15 cellular contexts compared by ENCODE assay signal in genomic region chr3:9403463-9403862, GRCh38. TPM values are rescaled to one million over a fixed set of nuclear protein-coding genes. Genes with fewer than 3 reads are reported as not detected.
DNase-seq lines count a peak whose midpoint lies in the region; ATAC-seq and TF ChIP-seq lines count a peak whose summit lies in the region.
"Had no signal": no experiment of that assay in that cellular context is flagged by ENCODE, and none has a peak within 500 bp of the region (broad histone marks: within the 10 kb centered on the region; RNA-seq: fewer than 3 reads in every experiment).

No MANE protein-coding gene starts in this region.

- no peak for TF ChIP-seq CTCF in H9 (conservative IDR thresholded peaks at IDR 0.05)
- TF ChIP-seq CTCF in OCI-LY7 (conservative IDR thresholded peaks at IDR 0.05; ENCODE audit: low read length) = no peak

- H3K36me3 ChIP-seq in OCI-LY7 (ENCODE audit: insufficient read depth, low read length) = peaks cover 44% of the 10 kb centered on the region
- no peaks in the 10 kb centered on the region for H3K36me3 ChIP-seq in rectal smooth muscle tissue (ENCODE audit: control insufficient read depth, insufficient read depth, low read length)
- H3K36me3 ChIP-seq: stomach had no signal

- H2AFZ ChIP-seq in H9 (ENCODE audit: low read length) (no peak overlapping the region), OCI-LY7 (ENCODE audit: low read length) (no peak overlapping the region)

- H2BK15ac ChIP-seq in H9 (ENCODE audit: low read depth, low read length) = no peak overlapping the region

- H3K27ac ChIP-seq in H9 (ENCODE audit: insufficient read length, low read depth, low read length) (no peak overlapping the region), OCI-LY7 (ENCODE audit: low read depth, low read length, poor library complexity, severe bottlenecking) (no peak overlapping the region), epithelial cell of prostate (peak overlapping the region; percentile 96), rectal smooth muscle tissue (ENCODE audit: low read depth, low read length) (peak overlapping the region; percentile 48)

- no peak overlapping the region for H2BK20ac ChIP-seq in H9 (ENCODE audit: low read depth, low read length, poor library complexity, severe bottlenecking)

- no peak overlapping the region for H2BK12ac ChIP-seq in H9 (ENCODE audit: insufficient read length, low read depth, low read length)

- POLR2A ChIA-PET in OCI-LY7 (lab: Charles Lee) = interaction anchor here (1.0 to 1.9 kb wide), 5 partner anchors 9 to 40 kb away, joined by 3 to 8 read pairs (median 4); no protein-coding TSS in a partner anchor

- peaks cover 79% of the 10 kb centered on the region for H3K79me2 ChIP-seq in H9 (ENCODE audit: insufficient read depth, low read length)
- peaks cover 100% of the 10 kb centered on the region for H3K79me2 ChIP-seq in OCI-LY7 (ENCODE audit: insufficient read depth, low read depth, low read length)

- peak overlapping the region in 2 of 3 experiments; percentile 51 to 96; a peak in 2 of 7 replicates for H3K27ac Mint-ChIP-seq in H9

- H3K27me3 Mint-ChIP-seq in H9 (ENCODE audit: low read depth) = no peaks in the 10 kb centered on the region
- H3K27me3 Mint-ChIP-seq: T-cell had no signal

- H3K9me3 ChIP-seq in H9 (ENCODE audit: control insufficient read depth, low read depth, low read length) (no peaks in the 10 kb centered on the region), OCI-LY7 (ENCODE audit: low read length) (0 out of 2 replicates have a peak, but pooled peaks cover 4% of the 10 kb centered on the region)
- H3K9me3 ChIP-seq: stomach had no signal

- no CpG with 5 or more reads among the region's 2 CpGs for WGBS in H9 (ENCODE audit: extremely low coverage, insufficient read length, low lambda C conversion rate)

- H3K4me3 ChIP-seq in OCI-LY7 (ENCODE audit: low read depth, low read length, poor library complexity, severe bottlenecking) (peak overlapping the region; percentile 96), rectal smooth muscle tissue (ENCODE audit: low read length) (no peak overlapping the region)

- BruUV-seq in OCI-LY7 (replicated peaks; lab: Mats Ljungman, UMichigan) = no TSS peak

- peaks cover 6 to 16% (median 10%) of the 10 kb centered on the region in 3 experiments for H3K36me3 Mint-ChIP-seq in H9 (ENCODE audit: insufficient read depth in 1 of 3, low read depth in 3 of 3)
- H3K36me3 Mint-ChIP-seq: T-cell had no signal

- H2BK5ac ChIP-seq in H9 (ENCODE audit: insufficient read length, low read length) = no peak overlapping the region

- no peak overlapping the region for H4K5ac ChIP-seq in H9 (ENCODE audit: insufficient read length, low read depth, low read length)

- no peak overlapping the region for H3K56ac ChIP-seq in H9 (ENCODE audit: insufficient read length, low read depth, low read length)

- H3K14ac ChIP-seq in H9 (ENCODE audit: insufficient read depth, low read length) = no peak overlapping the region

- H2AK5ac ChIP-seq in H9 (ENCODE audit: insufficient read length, low read length) = no peak overlapping the region

- H3T11ph ChIP-seq in H9 (ENCODE audit: low read length) = no peak overlapping the region

- peak overlapping the region; percentile 80 for H3K4me2 ChIP-seq in H9 (ENCODE audit: insufficient read depth, insufficient read length, low read length)
- peak overlapping the region; percentile 71 for H3K4me2 ChIP-seq in OCI-LY7 (ENCODE audit: low read length)

- CTCF ChIA-PET in OCI-LY7 (lab: Charles Lee; ENCODE audit: unreplicated experiment) = no interaction called here

- no peaks in the 10 kb centered on the region for H3K79me1 ChIP-seq in H9 (ENCODE audit: insufficient read depth, low read depth, low read length, poor library complexity, severe bottlenecking)

- H3K9ac ChIP-seq in H9 (ENCODE audit: extremely low read depth, insufficient read length, low read length) = no peak overlapping the region
- H3K9ac ChIP-seq in rectal smooth muscle tissue (ENCODE audit: low read length) = no peak overlapping the region

- no peaks in the 10 kb centered on the region for H3K9me2 ChIP-seq in OCI-LY7 (ENCODE audit: insufficient read depth, low read length)

- no peak overlapping the region for H3K4ac ChIP-seq in H9 (ENCODE audit: low read depth, low read length)

- no peak overlapping the region for H3K18ac ChIP-seq in H9 (ENCODE audit: insufficient read length, low read depth, low read length)

- no peak for TF ChIP-seq POLR2A in erythroblast (IDR thresholded peaks at IDR 0.05; ENCODE audit: low read length)

- H3K27me3 ChIP-seq in H9 (ENCODE audit: insufficient read depth, low read length) = no peaks in the 10 kb centered on the region
- no peaks in the 10 kb centered on the region for H3K27me3 ChIP-seq in rectal smooth muscle tissue (ENCODE audit: control insufficient read depth, insufficient read depth, low read length)
- H3K27me3 ChIP-seq: dorsolateral prefrontal cortex, stomach had no signal

- peak overlapping the region; percentile 46 to 77 for H3K4me3 Mint-ChIP-seq in H9

- H3K4me1 ChIP-seq in H9 (ENCODE audit: insufficient read depth, low read length) (peaks cover 4% of the 10 kb centered on the region), OCI-LY7 (ENCODE audit: insufficient read depth, low read length, poor library complexity, severe bottlenecking) (peaks cover 71% of the 10 kb centered on the region), rectal smooth muscle tissue (ENCODE audit: control insufficient read depth, insufficient read depth, low read length) (peaks cover 62% of the 10 kb centered on the region)

- ATAC-seq in GM21447 (IDR thresholded peaks at IDR 0.05; ENCODE audit: unreplicated experiment) = no peak
- ATAC-seq: activated T-cell treated with anti-CD3 and anti-CD28 coated beads, Interleukin-2, amount 50 U/mL, for 4 hours; CD8-positive, alpha-beta T cell; T-cell had no signal

- H4K20me1 ChIP-seq in H9 (ENCODE audit: control insufficient read depth, insufficient read depth, insufficient read length) (peaks cover 2% of the 10 kb centered on the region), OCI-LY7 (ENCODE audit: insufficient read depth, low read length) (peaks cover 79% of the 10 kb centered on the region)

- no peak overlapping the region for H4K8ac ChIP-seq in H9 (replicated peaks; ENCODE audit: insufficient read length, low read depth, low read length)

- intact Hi-C loops in OCI-LY7 (cut with micrococcal nuclease; ENCODE audit: unreplicated experiment) = no loop called here

- H3K9me3 Mint-ChIP-seq in H9 = peaks cover 0 to 1% of the 10 kb centered on the region in 2 experiments; a peak in 2 of 5 replicates
- H3K9me3 Mint-ChIP-seq: activated T-cell treated with anti-CD3 and anti-CD28 coated beads, Interleukin-2, amount 50 U/mL, for 4 hours; CD8-positive, alpha-beta T cell; T-cell had no signal

- no peak overlapping the region for H2BK120ac ChIP-seq in H9 (ENCODE audit: low read depth, low read length, poor library complexity, severe bottlenecking)

- no peak for DNase-seq in H9
- no peak for DNase-seq in OCI-LY7 (ENCODE audit: low spot score)
- no peak for DNase-seq in epithelial cell of prostate (ENCODE audit: low read depth, low spot score)
- DNase-seq in cerebellar nuclear complex (lab: John Stamatoyannopoulos, UW) = no peak
- DNase-seq in erythroblast (lab: John Stamatoyannopoulos, UW) = no peak
- no peak for DNase-seq in iPS-NIHi11 (ENCODE audit: low spot score)
- DNase-seq: activated T-cell treated with anti-CD3 and anti-CD28 coated beads, Interleukin-2, amount 50 U/mL, for 4 hours; amniotic stem cell; CD8-positive, alpha-beta T cell; GOT3; T-cell had no signal

- H3K4me1 Mint-ChIP-seq in H9 = peaks cover 72 to 77% of the 10 kb centered on the region in 2 experiments

- no peak overlapping the region for H4K91ac ChIP-seq in H9 (ENCODE audit: insufficient read length, low read depth, low read length)

- H3K23me2 ChIP-seq in H9 (ENCODE audit: insufficient read length, low read depth, low read length, poor library complexity, severe bottlenecking) = peaks cover 10% of the 10 kb centered on the region

- H3K23ac ChIP-seq in H9 (ENCODE audit: insufficient read length, low read depth, low read length) = no peak overlapping the region

RNA-seq across cellular contexts. Expression of gene SETD5, which starts 6.0 kb away (rescaled TPM):
- 185 and 207 TPM in 2 replicates for total RNA-seq in H9 (2021)
- 91.1 and 120 TPM in 2 replicates for total RNA-seq in OCI-LY7 (2014; rRNA removed; shearing (Covaris generic))
- 214 and 223 TPM in 2 replicates for total RNA-seq in OCI-LY7 (2022)

RNA-seq across cellular contexts. Expression of gene THUMPD3, which starts 40.6 kb away (rescaled TPM):
- total RNA-seq in H9 (2021) = 57.0 and 58.4 TPM in 2 replicates
- total RNA-seq in OCI-LY7 (2014; rRNA removed; shearing (Covaris generic)) = 12.4 and 20.7 TPM in 2 replicates
- 57.0 and 58.8 TPM in 2 replicates for total RNA-seq in OCI-LY7 (2022)

Comparison
In these comparisons a context has a peak if more than half of its experiments do, and no peak if none do; other contexts are left out.
1. H3K27ac ChIP-seq: peak in epithelial cell of prostate (single experiment) and rectal smooth muscle tissue (single experiment); none in H9 (single experiment) and OCI-LY7 (single experiment).